In the genomic region with DNA sequence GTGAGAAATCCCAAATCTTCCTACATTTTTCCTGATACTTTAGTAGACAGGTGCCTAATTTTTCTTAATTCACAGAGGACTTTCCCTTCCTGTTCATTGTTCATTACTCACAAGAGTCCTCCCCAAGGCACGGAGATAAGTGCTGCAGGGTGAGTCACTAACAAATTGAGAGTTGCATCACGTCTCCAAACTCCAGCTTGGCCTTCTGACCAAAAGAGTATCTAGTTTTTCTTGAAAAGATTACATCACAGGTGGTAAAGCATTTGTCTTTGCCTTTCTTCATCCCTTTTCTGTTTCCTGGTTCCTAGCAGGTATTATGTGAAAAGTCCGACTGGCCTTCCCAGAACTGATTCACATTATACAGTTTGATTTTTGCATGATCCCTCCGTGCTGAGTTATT, we compare ENCODE assay signal across 10 cellular contexts. TPM values are rescaled to one million over a fixed set of nuclear protein-coding genes. Genes with fewer than 3 reads are reported as not detected.
DNase-seq lines count a peak whose midpoint lies in the region; ATAC-seq and TF ChIP-seq lines count a peak whose summit lies in the region.
"Had no signal": no experiment of that assay in that cellular context is flagged by ENCODE, and none has a peak within 500 bp of the region (broad histone marks: within the 10 kb centered on the region; RNA-seq: fewer than 3 reads in every experiment).

No MANE protein-coding gene starts in this region.

- TF ChIP-seq CTCF in PC-3 (conservative IDR thresholded peaks at IDR 0.05; ENCODE audit: low read depth, low read length) = no peak
- no peak for TF ChIP-seq CTCF in upper lobe of left lung (IDR thresholded peaks at IDR 0.05)

- H3K9me2 ChIP-seq in PC-3 (replicated peaks; ENCODE audit: low read length) = no peaks in the 10 kb centered on the region

- intact Hi-C loops in PC-3 (cut with micrococcal nuclease) = no loop called here

- peak in 1 of 4 donors; percentile 84 for TF ChIP-seq EP300 in upper lobe of left lung (IDR thresholded peaks at IDR 0.05)

- peaks cover 6 to 16% of the 10 kb centered on the region in 2 donors for H3K36me3 Mint-ChIP-seq in activated naive CD4-positive, alpha-beta T cell treated with anti-CD3 and anti-CD28 coated beads, Interleukin-2, amount 50 U/mL, for 72 hours

- H3K9ac ChIP-seq in PC-3 (ENCODE audit: low read length) = no peak overlapping the region

- POLR2A ChIA-PET in PC-3 (lab: Charles Lee; ENCODE audit: unreplicated experiment) = no interaction called here

- H3K27me3 ChIP-seq in PC-3 (ENCODE audit: low read length) (no peaks in the 10 kb centered on the region; the same call in 1 of the 2 replicates), upper lobe of left lung (no peaks in the 10 kb centered on the region)

- H3K4me3 ChIP-seq in PC-3 (ENCODE audit: low read length) (no peak overlapping the region), upper lobe of left lung (no peak overlapping the region)

- no peaks in the 10 kb centered on the region for H3F3A ChIP-seq in PC-3 (ENCODE audit: low read length, unreplicated experiment)

- peak; percentile 63 to 88 for ATAC-seq in activated naive CD4-positive, alpha-beta T cell treated with anti-CD3 and anti-CD28 coated beads, Interleukin-2, amount 50 U/mL, for 72 hours
- ATAC-seq in PC-3 (peak; percentile 53), upper lobe of left lung (ENCODE audit: low FRiP score in 2 of 2) (peak; percentile 67 to 86), HG03378 (IDR thresholded peaks at IDR 0.05; ENCODE audit: unreplicated experiment) (no peak), GM19023 (IDR thresholded peaks at IDR 0.05; ENCODE audit: unreplicated experiment) (no peak)

- 39 to 50% methylated on average over 4 of the region's 4 CpGs for WGBS in upper lobe of left lung, 2 donors

- no TSS peak for BruUV-seq in PC-3 (replicated peaks; lab: Mats Ljungman, UMichigan)

- peaks cover 8% of the 10 kb centered on the region; the same call in 1 of the 2 replicates for H3K4me1 ChIP-seq in PC-3 (ENCODE audit: insufficient read depth, low read length)
- no peaks in the 10 kb centered on the region for H3K4me1 ChIP-seq in upper lobe of left lung

- TF ChIP-seq POLR2A in upper lobe of left lung (IDR thresholded peaks at IDR 0.05) = no peak

- no peaks in the 10 kb centered on the region for H3K79me2 ChIP-seq in PC-3 (ENCODE audit: low read length)

- H2AFZ ChIP-seq in PC-3 (ENCODE audit: low read length) = no peak overlapping the region

- H3K9me3 ChIP-seq in PC-3 (ENCODE audit: low read length) (no peaks in the 10 kb centered on the region), upper lobe of left lung (no peaks in the 10 kb centered on the region)

- H3K36me3 ChIP-seq in PC-3 (ENCODE audit: low read depth, low read length) (no peaks in the 10 kb centered on the region), upper lobe of left lung (no peaks in the 10 kb centered on the region)

- peaks cover 4 to 10% of the 10 kb centered on the region in 2 donors for H3K9me3 Mint-ChIP-seq in activated naive CD4-positive, alpha-beta T cell treated with anti-CD3 and anti-CD28 coated beads, Interleukin-2, amount 50 U/mL, for 72 hours

- H4K20me1 ChIP-seq in PC-3 (ENCODE audit: low read length) = no peaks in the 10 kb centered on the region

- CTCF ChIA-PET in PC-3 (lab: Charles Lee) = no interaction called here

- H3K27ac ChIP-seq in PC-3 (ENCODE audit: low read length) (no peak overlapping the region), upper lobe of left lung (no peak overlapping the region)

- no peak overlapping the region for H3K4me2 ChIP-seq in PC-3 (ENCODE audit: low read length)

- peak overlapping the region; percentile 60 to 63 for H3K27ac Mint-ChIP-seq in activated naive CD4-positive, alpha-beta T cell treated with anti-CD3 and anti-CD28 coated beads, Interleukin-2, amount 50 U/mL, for 72 hours
- H3K27ac Mint-ChIP-seq: activated CD4-positive, alpha-beta T cell treated with anti-CD3 and anti-CD28 coated beads, Interleukin-2, amount 10 ng/mL, durations not matched to agents 7 days and 5 days had no signal

- DNase-seq in activated naive CD4-positive, alpha-beta T cell treated with anti-CD3 and anti-CD28 coated beads, Interleukin-2, amount 50 U/mL, for 72 hours (ENCODE audit: low spot score in 2 of 2) = no peak
- DNase-seq in activated naive CD4-positive, alpha-beta T cell treated with Interleukin-2 at 50 U/mL for 16 hours = no peak
- DNase-seq in PC-3 (peak; percentile 76), fibroblast of gingiva (ENCODE audit: low read depth) (peak; percentile 55), upper lobe of left lung (peak in 1 of 2 donors; percentile 70)
- no peak for DNase-seq in activated effector memory CD4-positive, alpha-beta T cell treated with anti-CD3 and anti-CD28 coated beads, Interleukin-2, amount 50 U/mL, for 16 hours
- DNase-seq: activated CD4-positive, alpha-beta T cell treated with anti-CD3 and anti-CD28 coated beads, Interleukin-2, amount 10 ng/mL, durations not matched to agents 7 days and 5 days; NCI-H510A had no signal

RNA-seq across cellular contexts. Expression of gene RASGRP1, which starts 24.9 kb away (rescaled TPM):
- total RNA-seq in activated naive CD4-positive, alpha-beta T cell treated with anti-CD3 and anti-CD28 coated beads, Interleukin-2, amount 50 U/mL, for 72 hours = 100 to 1,000 TPM in 1 of 2 donors, 10 to 100 TPM in 1; 61.2 to 102 TPM
- not detected in 2 replicates for total RNA-seq in PC-3 (2014; rRNA removed)
- total RNA-seq in upper lobe of left lung = 1 to 10 TPM; 2.9 to 6.8 (median 4.6) TPM

Comparison
In these comparisons a context has a peak if more than half of its experiments do, and no peak if none do; other contexts are left out.
1. ATAC-seq: peak in activated naive CD4-positive, alpha-beta T cell treated with anti-CD3 and anti-CD28 coated beads, Interleukin-2, amount 50 U/mL, for 72 hours (2 of 2), PC-3 (single experiment) and upper lobe of left lung (2 of 2); none in HG03378 (single experiment) and GM19023 (single experiment).
2. DNase-seq: peak in PC-3 (single experiment) and fibroblast of gingiva (single experiment); none in activated naive CD4-positive, alpha-beta T cell treated with anti-CD3 and anti-CD28 coated beads, Interleukin-2, amount 50 U/mL, for 72 hours (0 of 2), activated naive CD4-positive, alpha-beta T cell treated with Interleukin-2 at 50 U/mL for 16 hours (single experiment) and activated effector memory CD4-positive, alpha-beta T cell treated with anti-CD3 and anti-CD28 coated beads, Interleukin-2, amount 50 U/mL, for 16 hours (single experiment).
3. RNA of gene RASGRP1, which starts 24.9 kb away (total RNA-seq): 61.2 to 102 TPM in activated naive CD4-positive, alpha-beta T cell treated with anti-CD3 and anti-CD28 coated beads, Interleukin-2, amount 50 U/mL, for 72 hours; 2.9 to 6.8 TPM in upper lobe of left lung and not detected in PC-3; every median in the first group is over 4 times any median in the second.